ENCODE assay signal across 1 cellular context in genomic region chr5:180809403-180810209, GRCh38.
A peak's percentile ranks its signal among the peaks of the same experiment; 100 is the strongest.
TF ChIP-seq lines count a peak whose summit lies in the region.

No MANE protein-coding gene starts in this region.

TF ChIP-seq in H1, 55 proteins besides CTCF, POLR2A, EP300 and RAD21:
- TF ChIP-seq TAF1 (IDR thresholded peaks at IDR 0.05; ENCODE audit: low read depth, low read length) (peak; percentile 1), POU5F1 (IDR thresholded peaks at IDR 0.05; ENCODE audit: low read depth, low read length) (no peak), ASH2L (IDR thresholded peaks at IDR 0.05; ENCODE audit: low read length) (peak; percentile 40), CEBPB (IDR thresholded peaks at IDR 0.05; ENCODE audit: low read depth, low read length) (no peak), RFX5 (IDR thresholded peaks at IDR 0.05; ENCODE audit: borderline replicate concordance, low read depth, low read length) (no peak), KDM4A (IDR thresholded peaks at IDR 0.05; ENCODE audit: low read depth, low read length, severe bottlenecking) (peak; percentile 33), SP1 (IDR thresholded peaks at IDR 0.05; ENCODE audit: low read depth, low read length) (peak; percentile 70), USF2 (IDR thresholded peaks at IDR 0.05; ENCODE audit: low read length) (peak; percentile 19; the same call in 1 of the 2 replicates), ATF3 (IDR thresholded peaks at IDR 0.05; ENCODE audit: insufficient read depth, low read depth, low read length) (0 out of 2 replicates have a peak, but pooled peaks have one; percentile 8), CHD7 (IDR thresholded peaks at IDR 0.05; ENCODE audit: insufficient replicate concordance, low read length) (no peak), SP4 (IDR thresholded peaks at IDR 0.05; ENCODE audit: low read length) (0 out of 2 replicates have a peak, but pooled peaks have one; percentile 18)
